9 cellular contexts compared by ENCODE assay signal in the genomic region with DNA sequence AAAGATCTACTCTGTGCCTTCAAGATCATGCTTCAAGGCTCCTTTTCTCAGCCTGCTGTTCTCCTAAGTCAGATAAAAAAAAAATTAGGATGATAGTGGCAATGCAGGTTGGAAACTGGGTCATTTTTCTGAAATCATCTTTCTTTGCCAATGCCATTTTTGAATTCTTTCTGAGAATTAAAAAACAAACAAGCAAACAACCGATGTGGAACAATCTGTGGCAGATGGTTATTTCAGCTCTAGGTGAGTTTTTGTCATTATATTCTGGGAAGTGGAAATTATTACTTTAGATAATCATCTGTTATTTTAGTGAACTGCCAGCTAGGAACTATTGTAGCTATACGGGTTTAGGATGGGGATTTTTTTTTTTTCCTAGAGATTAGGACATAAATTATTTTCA.
"Had no signal": no experiment of that assay in that cellular context is flagged by ENCODE, and none has a peak within 500 bp of the region (broad histone marks: within the 10 kb centered on the region; RNA-seq: fewer than 3 reads in every experiment).

No MANE protein-coding gene starts in this region.

- H3K27ac Mint-ChIP-seq: HFFc6 had no signal

- DNase-seq: GM23248, GOT3, H7, HFFc6, IMR-90 had no signal

- H3K4me1 ChIP-seq: HAP-1 had no signal

- H3K4me3 Mint-ChIP-seq: HFFc6 had no signal

- ATAC-seq: HCT116, K562 had no signal

- H3K9me3 ChIP-seq: HAP-1 had no signal

- H3K27ac ChIP-seq: GM23248 had no signal

- H3K36me3 ChIP-seq: HAP-1 had no signal

- H3K4me3 ChIP-seq: GM23248, HAP-1, K562 had no signal

- H3K9me3 Mint-ChIP-seq: HFFc6 had no signal

- H3K9ac ChIP-seq: GM23248 had no signal

- FAIRE-seq: HTR-8/SVneo, K562 had no signal

- H2AFZ ChIP-seq: GM23248 had no signal
